In the genomic region with DNA sequence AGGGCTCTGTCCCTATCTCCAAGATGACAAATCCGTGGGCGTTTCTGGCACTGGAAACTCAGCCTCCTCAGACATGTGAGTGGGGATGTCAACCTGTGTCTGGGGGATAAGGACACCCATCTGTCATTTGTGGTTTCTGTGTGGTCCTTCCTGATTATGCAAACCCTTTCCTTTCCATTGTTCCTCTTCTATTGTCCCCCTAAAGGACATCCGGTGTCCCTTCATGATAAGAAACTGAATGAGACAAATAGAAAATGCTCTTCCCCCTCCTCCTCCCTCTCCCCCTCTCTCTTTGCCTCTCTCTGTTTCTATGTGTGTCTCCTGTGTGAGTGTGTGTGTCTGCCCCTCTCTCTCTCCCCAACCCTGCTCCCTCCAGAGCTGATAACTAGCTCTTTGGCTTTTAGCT, we compare ENCODE assay signal across 1 cellular context.
A peak's percentile ranks its signal among the peaks of the same experiment; 100 is the strongest.
TF ChIP-seq lines count a peak whose summit lies in the region.

No MANE protein-coding gene starts in this region.

TF ChIP-seq in K562, 482 proteins besides CTCF, POLR2A, EP300 and RAD21 (continued from another document and continues in another):
- TF ChIP-seq CHD7 (IDR thresholded peaks at IDR 0.05; ENCODE audit: low read depth, low read length) (no peak), ZBTB40 (IDR thresholded peaks at IDR 0.05) (peak; percentile 75), ZBTB40 (CRISPR knock-in tag; IDR thresholded peaks at IDR 0.05) (no peak), SRSF1 (IDR thresholded peaks at IDR 0.05; ENCODE audit: low read depth, low read length) (no peak), ZNF274 (IDR thresholded peaks at IDR 0.05; ENCODE audit: borderline replicate concordance, low read depth, low read length) (no peak), KDM1A (IDR thresholded peaks at IDR 0.05) (peak; percentile 85 to 89), HMGN3 (IDR thresholded peaks at IDR 0.05; ENCODE audit: borderline replicate concordance, extremely low read depth, insufficient read length, low read depth, low read length) (no peak), POLR2AphosphoS2 (IDR thresholded peaks at IDR 0.05; ENCODE audit: low read length) (no peak), ZBTB2 (IDR thresholded peaks at IDR 0.05) (no peak), CHAMP1 (IDR thresholded peaks at IDR 0.05) (peak; percentile 91)
- TF ChIP-seq, protein P1, sequence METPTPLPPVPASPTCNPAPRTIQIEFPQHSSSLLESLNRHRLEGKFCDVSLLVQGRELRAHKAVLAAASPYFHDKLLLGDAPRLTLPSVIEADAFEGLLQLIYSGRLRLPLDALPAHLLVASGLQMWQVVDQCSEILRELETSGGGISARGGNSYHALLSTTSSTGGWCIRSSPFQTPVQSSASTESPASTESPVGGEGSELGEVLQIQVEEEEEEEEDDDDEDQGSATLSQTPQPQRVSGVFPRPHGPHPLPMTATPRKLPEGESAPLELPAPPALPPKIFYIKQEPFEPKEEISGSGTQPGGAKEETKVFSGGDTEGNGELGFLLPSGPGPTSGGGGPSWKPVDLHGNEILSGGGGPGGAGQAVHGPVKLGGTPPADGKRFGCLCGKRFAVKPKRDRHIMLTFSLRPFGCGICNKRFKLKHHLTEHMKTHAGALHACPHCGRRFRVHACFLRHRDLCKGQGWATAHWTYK (CRISPR knock-in tag; IDR thresholded peaks at IDR 0.05): 0 out of 2 replicates have a peak, but pooled peaks have one; percentile 60
